Comparison of ENCODE assay signal across 18 cellular contexts in genomic region chr1:11376981-11377583, GRCh38.
"Had no signal": no experiment of that assay in that cellular context is flagged by ENCODE, and none has a peak within 500 bp of the region (broad histone marks: within the 10 kb centered on the region; RNA-seq: fewer than 3 reads in every experiment).

No MANE protein-coding gene starts in this region.

- H3K9me3 Mint-ChIP-seq: endodermal cell had no signal

- H3K36me3 ChIP-seq: heart left ventricle, lower lobe of right lung, neutrophil, stomach, upper lobe of left lung had no signal

- H3K36me3 Mint-ChIP-seq: WTC11 had no signal

- ATAC-seq: activated CD8-positive, alpha-beta T cell treated with anti-CD3 and anti-CD28 coated beads, Interleukin-2, amount 10 ng/mL, durations not matched to agents 7 days and 5 days; heart left ventricle; lower lobe of right lung; WTC11 had no signal

- H3K27me3 ChIP-seq: neutrophil, testis, upper lobe of left lung had no signal

- DNase-seq: activated CD4-positive, alpha-beta T cell treated with anti-CD3 and anti-CD28 coated beads for 48 hours; activated CD8-positive, alpha-beta memory T cell treated with anti-CD3 and anti-CD28 coated beads, Interleukin-2, amount 50 U/mL, for 4 hours; activated CD8-positive, alpha-beta T cell treated with anti-CD3 and anti-CD28 coated beads, Interleukin-2, amount 10 ng/mL, durations not matched to agents 7 days and 5 days; activated gamma-delta T cell treated with Interleukin-2 at 50 U/mL for 16 hours; activated T-cell treated with anti-CD3 and anti-CD28 coated beads, Interleukin-2, amount 50 U/mL, for 48 hours; aorta; endodermal cell; heart left ventricle; lower lobe of right lung; midbrain; stimulated activated CD4-positive, alpha-beta T cell treated with anti-CD3 and anti-CD28 coated beads, Interleukin-1b, Interleukin-23, amount 100 ng/mL, for 48 hours; stomach; testis; upper lobe of left lung had no signal

- H3K4me1 Mint-ChIP-seq: endodermal cell had no signal

- H3K9me3 ChIP-seq: heart left ventricle, lower lobe of right lung, neutrophil, testis, upper lobe of left lung had no signal

- H3K4me3 Mint-ChIP-seq: activated CD8-positive, alpha-beta T cell treated with anti-CD3 and anti-CD28 coated beads, Interleukin-2, amount 10 ng/mL, durations not matched to agents 7 days and 5 days; endodermal cell; T-helper 1 cell treated with Interleukin-12 subunit alpha and Interleukin-12 subunit beta and Interleukin-4 antibody, amounts not matched to agents 30 μg/mL and 1 μg/mL, for 36 hours; WTC11 had no signal

- H3K4me1 ChIP-seq: lower lobe of right lung, stomach, testis, upper lobe of left lung had no signal

- H3K4me3 ChIP-seq: dorsolateral prefrontal cortex, heart left ventricle, lower lobe of right lung, stomach, testis, upper lobe of left lung had no signal

- H3K27ac ChIP-seq: dorsolateral prefrontal cortex, heart left ventricle, lower lobe of right lung, neutrophil, stomach, testis, upper lobe of left lung had no signal

- H3K27ac Mint-ChIP-seq: activated CD8-positive, alpha-beta T cell treated with anti-CD3 and anti-CD28 coated beads, Interleukin-2, amount 10 ng/mL, durations not matched to agents 7 days and 5 days; endodermal cell; T-helper 1 cell treated with Interleukin-12 subunit alpha and Interleukin-12 subunit beta and Interleukin-4 antibody, amounts not matched to agents 30 μg/mL and 1 μg/mL, for 36 hours; WTC11 had no signal
